ENCODE assay signal across 25 cellular contexts in genomic region chr18:27762054-27762453, GRCh38.
DNase-seq lines count a peak whose midpoint lies in the region; ATAC-seq, FAIRE-seq and TF ChIP-seq lines count a peak whose summit lies in the region.
"Had no signal": no experiment of that assay in that cellular context is flagged by ENCODE, and none has a peak within 500 bp of the region (broad histone marks: within the 10 kb centered on the region; RNA-seq: fewer than 3 reads in every experiment).

No MANE protein-coding gene starts in this region.

- peak; percentile 24 for FAIRE-seq in H1 (lab: Jason Lieb, UNC)
- FAIRE-seq: GM18507 had no signal

- H2BK120ac ChIP-seq in H1 (replicated peaks; ENCODE audit: low read depth, low read length), result no peak overlapping the region

- H2BK20ac ChIP-seq in H1 (ENCODE audit: low read length), result no peak overlapping the region

- no peaks in the 10 kb centered on the region for H3K36me3 ChIP-seq in SK-N-SH (replicated peaks in 1 of 2; ENCODE audit: control insufficient read depth in 1 of 2, insufficient read depth in 2 of 2, low read length in 1 of 2)
- no peaks in the 10 kb centered on the region for H3K36me3 ChIP-seq in H1 (ENCODE audit: control insufficient read depth in 2 of 4, insufficient read depth in 4 of 4, low read length in 3 of 4)
- no peaks in the 10 kb centered on the region for H3K36me3 ChIP-seq in neural progenitor cell
- H3K36me3 ChIP-seq: BLaER1, Peyer's patch, SJCRH30 had no signal

- H4K8ac ChIP-seq in H1 (ENCODE audit: extremely low read depth, insufficient read depth, low read length), result no peak overlapping the region

- no peaks in the 10 kb centered on the region for H3K27me3 Mint-ChIP-seq in neural progenitor cell (ENCODE audit: insufficient read depth, low read depth)
- H3K27me3 Mint-ChIP-seq: CD4-positive, alpha-beta T cell had no signal

- H3K14ac ChIP-seq in H1 (ENCODE audit: insufficient read length), result no peak overlapping the region

- peaks cover 4% of the 10 kb centered on the region for H3K9me3 Mint-ChIP-seq in neural progenitor cell

- no peak overlapping the region for H2AK5ac ChIP-seq in H1 (ENCODE audit: low read depth, low read length)

- no peak overlapping the region for H3K18ac ChIP-seq in H1 (ENCODE audit: extremely low read depth, low read length)

- H3K23ac ChIP-seq in H1 (ENCODE audit: insufficient read length), result no peak overlapping the region

- H3K4me2 ChIP-seq in SK-N-SH (no peak overlapping the region), H1 (ENCODE audit: insufficient read depth in 1 of 2, low read depth in 2 of 2, low read length in 2 of 2) (no peak overlapping the region), neural progenitor cell (peak overlapping the region; percentile 52)
- H3K4me2 ChIP-seq: BLaER1 had no signal

- intact Hi-C loops in lower leg skin (cut with DNase I; ENCODE audit: low total_unique reads), result no loop called here

- peaks cover 22% of the 10 kb centered on the region for H3K4me1 Mint-ChIP-seq in neural progenitor cell

- no peaks in the 10 kb centered on the region for H3K79me1 ChIP-seq in H1 (ENCODE audit: low read depth, low read length)

- no peaks in the 10 kb centered on the region for H4K20me1 ChIP-seq in SK-N-SH (ENCODE audit: insufficient read depth)
- H4K20me1 ChIP-seq in H1 (replicated peaks in 1 of 2; ENCODE audit: control insufficient read depth in 1 of 2, insufficient read depth in 2 of 2, low read length in 2 of 2), result no peaks in the 10 kb centered on the region
- no peaks in the 10 kb centered on the region for H4K20me1 ChIP-seq in neural progenitor cell (ENCODE audit: low read depth)
- H4K20me1 ChIP-seq: BLaER1 had no signal

- H3K4me1 ChIP-seq in SK-N-SH (ENCODE audit: control insufficient read depth in 1 of 2, insufficient read depth in 2 of 2, low read depth in 1 of 2, low read length in 1 of 2) (no peaks in the 10 kb centered on the region; a peak in 1 of 4 replicates), H1 (replicated peaks in 1 of 4; ENCODE audit: control insufficient read depth in 3 of 4, insufficient read depth in 4 of 4, low read length in 3 of 4) (peaks cover 0 to 10% (median 1%) of the 10 kb centered on the region in 4 experiments; a peak in 1 of 7 replicates), neural progenitor cell (peaks cover 31% of the 10 kb centered on the region)
- H3K4me1 ChIP-seq: BLaER1, Peyer's patch, SJCRH30 had no signal

- H3K9ac ChIP-seq in SK-N-SH (no peak overlapping the region), H1 (replicated peaks in 1 of 4; ENCODE audit: extremely low read depth in 1 of 4, low read depth in 3 of 4, low read length in 3 of 4) (no peak overlapping the region), neural progenitor cell (no peak overlapping the region)
- H3K9ac ChIP-seq: BLaER1, GM23248 had no signal

- H3K4me3 ChIP-seq in SK-N-SH (ENCODE audit: low read depth in 2 of 2, low read length in 1 of 2), result no peak overlapping the region
- H3K4me3 ChIP-seq in H1 (ENCODE audit: extremely low read depth in 1 of 4, insufficient read depth in 2 of 4, low read depth in 3 of 4, low read length in 4 of 4), result no peak overlapping the region
- no peak overlapping the region for H3K4me3 ChIP-seq in neural progenitor cell
- no peak overlapping the region for H3K4me3 ChIP-seq in lower leg skin (ENCODE audit: low read depth, poor library complexity, severe bottlenecking)
- H3K4me3 ChIP-seq: BLaER1, GM23248, Peyer's patch, SJCRH30 had no signal

- H3K27ac Mint-ChIP-seq in neural progenitor cell, result peak overlapping the region; percentile 30
- H3K27ac Mint-ChIP-seq: CD4-positive, alpha-beta T cell had no signal

- TF ChIP-seq CTCF in SK-N-SH (IDR thresholded peaks at IDR 0.05), result no peak
- TF ChIP-seq CTCF in H1 (IDR thresholded peaks at IDR 0.05; ENCODE audit: control extremely low read depth in 1 of 3, insufficient read depth in 1 of 3, low read depth in 1 of 3, low read length in 3 of 3), result no peak
- TF ChIP-seq CTCF in neural progenitor cell (IDR thresholded peaks at IDR 0.05), result no peak
- no peak for TF ChIP-seq CTCF in lower leg skin (IDR thresholded peaks at IDR 0.05)

- no peak overlapping the region for H4K5ac ChIP-seq in H1 (ENCODE audit: insufficient read length, low read depth, low read length)

- no peak overlapping the region for H3K4ac ChIP-seq in H1 (replicated peaks; ENCODE audit: insufficient read length, low read depth, low read length)

- H3K4me3 Mint-ChIP-seq in neural progenitor cell, result no peak overlapping the region
- H3K4me3 Mint-ChIP-seq: CD4-positive, alpha-beta T cell had no signal

- TF ChIP-seq EP300 in SK-N-SH (IDR thresholded peaks at IDR 0.05; ENCODE audit: borderline replicate concordance in 1 of 2, low read depth in 1 of 2, low read length in 1 of 2), result no peak
- no peak for TF ChIP-seq EP300 in H1 (IDR thresholded peaks at IDR 0.05; ENCODE audit: borderline replicate concordance in 1 of 2, low read depth in 2 of 2, low read length in 2 of 2)

- no peaks in the 10 kb centered on the region for H3K36me3 Mint-ChIP-seq in neural progenitor cell

- CTCF ChIA-PET in SK-N-SH (lab: Yijun Ruan, JAX) (interaction anchor here (1.1 to 1.3 kb wide), 3 partner anchors 15 to 153 kb away, joined by 3 read pairs; no protein-coding TSS in a partner anchor), H1 (lab: Charles Lee; ENCODE audit: partially characterized antibody) (interaction anchor here (0.7 to 1.9 kb wide), 4 partner anchors 11 to 148 kb away, joined by 3 to 5 read pairs (median 4); no protein-coding TSS in a partner anchor)

- no peak overlapping the region for H2BK5ac ChIP-seq in H1 (ENCODE audit: low read depth, low read length)

- 68% methylated on average over 4 of the region's 4 CpGs for WGBS in SK-N-SH (ENCODE audit: low lambda C conversion rate)
- WGBS in H1 (ENCODE audit: extremely low coverage in 1 of 2, insufficient coverage in 1 of 2, insufficient read length in 1 of 2, insufficient replicate concordance in 2 of 2, low coverage in 1 of 2, low lambda C conversion rate in 2 of 2, missing lambda C conversion rate in 1 of 2), 2 experiments, result 67% methylated on average over 4 of the region's 4 CpGs; no CpG with 5 or more reads in 1 of the 2 experiments
- WGBS in lower leg skin, 2 donors, result 55 to 57% methylated on average over 4 of the region's 4 CpGs

- H3K27me3 ChIP-seq in SK-N-SH (ENCODE audit: insufficient read depth) (no peaks in the 10 kb centered on the region), H1 (replicated peaks in 1 of 4; ENCODE audit: control insufficient read depth in 3 of 4, extremely low read depth in 1 of 4, insufficient read depth in 3 of 4, low read length in 3 of 4) (no peaks in the 10 kb centered on the region), neural progenitor cell (no peaks in the 10 kb centered on the region)
- H3K27me3 ChIP-seq: BLaER1, Peyer's patch, SJCRH30 had no signal

- no peak overlapping the region for H3K56ac ChIP-seq in H1 (replicated peaks; ENCODE audit: insufficient read length, low read depth, low read length)

- H3F3A ChIP-seq in SK-N-SH (replicated peaks; ENCODE audit: insufficient read depth), result no peaks in the 10 kb centered on the region
- peaks cover 24% of the 10 kb centered on the region for H3F3A ChIP-seq in neural progenitor cell (ENCODE audit: low read depth)

- no peaks in the 10 kb centered on the region for H3K9me2 ChIP-seq in SK-N-SH

- H3K23me2 ChIP-seq in H1 (ENCODE audit: low read depth, low read length), result no peaks in the 10 kb centered on the region

- no peaks in the 10 kb centered on the region for H3K9me3 ChIP-seq in SK-N-SH
- H3K9me3 ChIP-seq in H1 (ENCODE audit: insufficient read depth in 2 of 2, low read depth in 1 of 2, low read length in 1 of 2), result no peaks in the 10 kb centered on the region
- no peaks in the 10 kb centered on the region for H3K9me3 ChIP-seq in neural progenitor cell (ENCODE audit: low read depth)
- H3K9me3 ChIP-seq: BLaER1, Peyer's patch, SJCRH30 had no signal

- no peak overlapping the region for H2BK12ac ChIP-seq in H1 (ENCODE audit: low read depth, low read length)

- no peak for DNase-seq in SK-N-SH
- no peak for DNase-seq in H1 (ENCODE audit: low read depth in 1 of 2, low spot score in 2 of 2)
- peak; percentile 21 for DNase-seq in neural progenitor cell (ENCODE audit: low spot score)
- no peak for DNase-seq in NCI-H82 treated with DMSO at 0.1 percent for 48 hours (lab: John Stamatoyannopoulos, UW; ENCODE audit: unreplicated experiment)
- DNase-seq in RKO (ENCODE audit: low spot score), result no peak
- no peak for DNase-seq in lower leg skin (ENCODE audit: low spot score in 2 of 2)
- DNase-seq in HPDE6-E6E7 (ENCODE audit: extremely low spot score), result no peak
- DNase-seq: ACHN; CD4-positive, alpha-beta T cell; COR-L47; DMS79; GM23248; KG1; NCI-H1092 treated with DMSO at 0.1 percent for 48 hours; NCI-H1436 treated with DMSO at 0.1 percent for 48 hours; NCI-H1930; NCI-H345; NCI-H524; NCI-H82; Peyer's patch; SJCRH30 had no signal

- no peak for TF ChIP-seq POLR2A in H1 (IDR thresholded peaks at IDR 0.05; ENCODE audit: control extremely low read depth in 1 of 2, low read depth in 2 of 2, low read length in 2 of 2)
- no peak for TF ChIP-seq POLR2A in lower leg skin (IDR thresholded peaks at IDR 0.05)

- H4K91ac ChIP-seq in H1 (replicated peaks; ENCODE audit: insufficient read length, low read length), result no peak overlapping the region

- H2AFZ ChIP-seq in SK-N-SH (ENCODE audit: low read depth) (peak overlapping the region; percentile 26; the same call in 1 of the 2 replicates), H1 (ENCODE audit: low read length) (no peak overlapping the region), neural progenitor cell (replicated peaks) (no peak overlapping the region)
- H2AFZ ChIP-seq: GM23248 had no signal

- no peak overlapping the region for H3K27ac ChIP-seq in SK-N-SH (ENCODE audit: low read depth in 2 of 2, low read length in 1 of 2)
- no peak overlapping the region for H3K27ac ChIP-seq in H1 (ENCODE audit: low read depth, low read length)
- H3K27ac ChIP-seq in neural progenitor cell, result no peak overlapping the region
- H3K27ac ChIP-seq: 22Rv1, BLaER1, GM23248, Peyer's patch, SJCRH30 had no signal

- no peaks in the 10 kb centered on the region for H3K79me2 ChIP-seq in SK-N-SH (ENCODE audit: insufficient read depth)
- H3K79me2 ChIP-seq in H1 (ENCODE audit: control insufficient read depth in 1 of 2, insufficient read depth in 2 of 2, low read length in 2 of 2), result no peaks in the 10 kb centered on the region
- H3K79me2 ChIP-seq in neural progenitor cell (ENCODE audit: low read depth), result no peaks in the 10 kb centered on the region

- no peak for ATAC-seq in SK-N-SH treated with all-trans-retinoic acid at 6 μM for 48 hours

- TF ChIP-seq RAD21 in SK-N-SH (IDR thresholded peaks at IDR 0.05; ENCODE audit: low read length) (no peak), H1 (IDR thresholded peaks at IDR 0.05 in 1 of 2, conservative IDR thresholded peaks at IDR 0.05 in 1 of 2; ENCODE audit: low read depth in 2 of 2, low read length in 2 of 2) (no peak)

- H2BK15ac ChIP-seq in H1 (ENCODE audit: low read length), result no peak overlapping the region

- POLR2A ChIA-PET in SK-N-SH (lab: Yijun Ruan, JAX) (no interaction called here), H1 (lab: Charles Lee; ENCODE audit: partially characterized antibody) (no interaction called here)

TF ChIP-seq in SK-N-SH treated with all-trans-retinoic acid at 6 μM for 48 hours, 23 proteins besides CTCF, POLR2A, EP300 and RAD21 (continues in another document):
- TF ChIP-seq OSR1 (CRISPR knock-in tag; IDR thresholded peaks at IDR 0.05), result no peak
